In genomic region chr1:237124856-237125462, GRCh38 we compare ENCODE assay signal across 7 cellular contexts.
DNase-seq lines count a peak whose midpoint lies in the region; TF ChIP-seq lines count a peak whose summit lies in the region.

No MANE protein-coding gene starts in this region.

- H3K27ac ChIP-seq in VCaP (no peak overlapping the region), mesendoderm (ENCODE audit: low read depth, low read length) (no peak overlapping the region), tibial nerve (no peak overlapping the region)

- no CpG with 5 or more reads among the region's 10 CpGs for WGBS in mesendoderm (ENCODE audit: extremely low coverage, insufficient coverage, low lambda C conversion rate)
- WGBS in tibial nerve, 2 donors, result 79% methylated on average over 10 of the region's 10 CpGs

- no peak overlapping the region for H2BK5ac ChIP-seq in mesendoderm (ENCODE audit: low read length)

- no peak overlapping the region for H3K18ac ChIP-seq in mesendoderm (ENCODE audit: low read length)

- TF ChIP-seq CTCF in GM12865 (IDR thresholded peaks at IDR 0.05; ENCODE audit: insufficient read depth, low read depth, low read length, missing control alignments), result peak; percentile 44
- TF ChIP-seq CTCF in VCaP (conservative IDR thresholded peaks at IDR 0.05), result peak; percentile 79
- TF ChIP-seq CTCF in tibial nerve (IDR thresholded peaks at IDR 0.05), result peak in 1 of 5 experiments; percentile 24

- no peak overlapping the region for H2BK120ac ChIP-seq in mesendoderm (ENCODE audit: low read depth, low read length)

- H3K23ac ChIP-seq in mesendoderm (ENCODE audit: low read length), result no peak overlapping the region

- H3K79me2 ChIP-seq in mesendoderm (ENCODE audit: control insufficient read depth, insufficient read depth, low read length), result peaks cover 2% of the 10 kb centered on the region

- H3K36me3 ChIP-seq in mesendoderm (ENCODE audit: control insufficient read depth, insufficient read depth, low read length), result no peaks in the 10 kb centered on the region
- no peaks in the 10 kb centered on the region for H3K36me3 ChIP-seq in tibial nerve

- TF ChIP-seq POLR2A in tibial nerve (IDR thresholded peaks at IDR 0.05), result no peak

- H3K56ac ChIP-seq in mesendoderm (ENCODE audit: low read length), result no peak overlapping the region

- no peak overlapping the region for H2BK15ac ChIP-seq in mesendoderm (replicated peaks; ENCODE audit: low read depth)

- no peak overlapping the region for H3K4me3 ChIP-seq in GM12865 (ENCODE audit: low read depth, low read length)
- H3K4me3 ChIP-seq in mesendoderm (ENCODE audit: low read length), result no peak overlapping the region
- H3K4me3 ChIP-seq in tibial nerve, result no peak overlapping the region

- peak; percentile 49 for TF ChIP-seq RAD21 in Ishikawa (IDR thresholded peaks at IDR 0.05; ENCODE audit: low read depth)

- no peak overlapping the region for H2AK5ac ChIP-seq in mesendoderm (ENCODE audit: low read length)

- H3K27me3 ChIP-seq in mesendoderm (ENCODE audit: insufficient read depth, low read length, poor library complexity) (no peaks in the 10 kb centered on the region), tibial nerve (no peaks in the 10 kb centered on the region)

- H3K4ac ChIP-seq in mesendoderm (ENCODE audit: low read depth, low read length), result no peak overlapping the region

- no peak overlapping the region for H4K5ac ChIP-seq in mesendoderm (ENCODE audit: low read length)

- H3K4me2 ChIP-seq in mesendoderm (ENCODE audit: low read length), result no peak overlapping the region

- H3K9ac ChIP-seq in mesendoderm (ENCODE audit: low read length), result no peak overlapping the region

- peak; percentile 10 for DNase-seq in GM12865 (ENCODE audit: low read depth)
- DNase-seq in mesendoderm, result peak; percentile 66
- no peak for DNase-seq in Ammon's horn (ENCODE audit: low spot score)
- no peak for DNase-seq in tibial nerve (ENCODE audit: low spot score in 2 of 2)
- no peak for DNase-seq in activated naive CD4-positive, alpha-beta T cell treated with anti-CD3 and anti-CD28 coated beads, Interleukin-2, amount 50 U/mL, for 16 hours

- no peak overlapping the region for H4K8ac ChIP-seq in mesendoderm (ENCODE audit: low read depth, low read length)

- H3K4me1 ChIP-seq in mesendoderm (ENCODE audit: control insufficient read depth, low read depth, low read length) (no peaks in the 10 kb centered on the region), tibial nerve (no peaks in the 10 kb centered on the region)

- TF ChIP-seq EP300 in Ishikawa (IDR thresholded peaks at IDR 0.05; ENCODE audit: borderline replicate concordance) (no peak), tibial nerve (IDR thresholded peaks at IDR 0.05) (no peak)

- peaks cover 0 to 18% (median 0%) of the 10 kb centered on the region in 4 donors for H3K9me3 ChIP-seq in tibial nerve

- peaks cover 2% of the 10 kb centered on the region for H3K79me1 ChIP-seq in mesendoderm (ENCODE audit: low read length)

TF ChIP-seq in Ishikawa, 13 proteins besides CTCF, POLR2A, EP300 and RAD21:
- TF ChIP-seq FOXM1 (IDR thresholded peaks at IDR 0.05; ENCODE audit: borderline replicate concordance, low read depth), result no peak
- no peak for TF ChIP-seq TEAD4 (IDR thresholded peaks at IDR 0.05)
- TF ChIP-seq CREB1 (IDR thresholded peaks at IDR 0.05; ENCODE audit: low read depth), result no peak
- TF ChIP-seq, protein P1, sequence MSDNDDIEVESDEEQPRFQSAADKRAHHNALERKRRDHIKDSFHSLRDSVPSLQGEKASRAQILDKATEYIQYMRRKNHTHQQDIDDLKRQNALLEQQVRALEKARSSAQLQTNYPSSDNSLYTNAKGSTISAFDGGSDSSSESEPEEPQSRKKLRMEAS (IDR thresholded peaks at IDR 0.05), result no peak
- no peak for TF ChIP-seq USF1 (IDR thresholded peaks at IDR 0.05)
- TF ChIP-seq NFIC (IDR thresholded peaks at IDR 0.05), result no peak
- TF ChIP-seq, protein P2, sequence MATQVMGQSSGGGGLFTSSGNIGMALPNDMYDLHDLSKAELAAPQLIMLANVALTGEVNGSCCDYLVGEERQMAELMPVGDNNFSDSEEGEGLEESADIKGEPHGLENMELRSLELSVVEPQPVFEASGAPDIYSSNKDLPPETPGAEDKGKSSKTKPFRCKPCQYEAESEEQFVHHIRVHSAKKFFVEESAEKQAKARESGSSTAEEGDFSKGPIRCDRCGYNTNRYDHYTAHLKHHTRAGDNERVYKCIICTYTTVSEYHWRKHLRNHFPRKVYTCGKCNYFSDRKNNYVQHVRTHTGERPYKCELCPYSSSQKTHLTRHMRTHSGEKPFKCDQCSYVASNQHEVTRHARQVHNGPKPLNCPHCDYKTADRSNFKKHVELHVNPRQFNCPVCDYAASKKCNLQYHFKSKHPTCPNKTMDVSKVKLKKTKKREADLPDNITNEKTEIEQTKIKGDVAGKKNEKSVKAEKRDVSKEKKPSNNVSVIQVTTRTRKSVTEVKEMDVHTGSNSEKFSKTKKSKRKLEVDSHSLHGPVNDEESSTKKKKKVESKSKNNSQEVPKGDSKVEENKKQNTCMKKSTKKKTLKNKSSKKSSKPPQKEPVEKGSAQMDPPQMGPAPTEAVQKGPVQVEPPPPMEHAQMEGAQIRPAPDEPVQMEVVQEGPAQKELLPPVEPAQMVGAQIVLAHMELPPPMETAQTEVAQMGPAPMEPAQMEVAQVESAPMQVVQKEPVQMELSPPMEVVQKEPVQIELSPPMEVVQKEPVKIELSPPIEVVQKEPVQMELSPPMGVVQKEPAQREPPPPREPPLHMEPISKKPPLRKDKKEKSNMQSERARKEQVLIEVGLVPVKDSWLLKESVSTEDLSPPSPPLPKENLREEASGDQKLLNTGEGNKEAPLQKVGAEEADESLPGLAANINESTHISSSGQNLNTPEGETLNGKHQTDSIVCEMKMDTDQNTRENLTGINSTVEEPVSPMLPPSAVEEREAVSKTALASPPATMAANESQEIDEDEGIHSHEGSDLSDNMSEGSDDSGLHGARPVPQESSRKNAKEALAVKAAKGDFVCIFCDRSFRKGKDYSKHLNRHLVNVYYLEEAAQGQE (IDR thresholded peaks at IDR 0.05; ENCODE audit: low read depth), result no peak
- no peak for TF ChIP-seq TCF12 (IDR thresholded peaks at IDR 0.05; ENCODE audit: low read depth)
- no peak for TF ChIP-seq TAF1 (IDR thresholded peaks at IDR 0.05; ENCODE audit: low read depth)
- no peak for TF ChIP-seq YY1 (IDR thresholded peaks at IDR 0.05; ENCODE audit: low read depth)
- TF ChIP-seq EGR1 (IDR thresholded peaks at IDR 0.05), result no peak
- TF ChIP-seq ZBTB7A (IDR thresholded peaks at IDR 0.05; ENCODE audit: low read depth), result no peak
- no peak for TF ChIP-seq CEBPB (IDR thresholded peaks at IDR 0.05)

Comparison
In these comparisons a context has a peak if more than half of its experiments do, and no peak if none do; other contexts are left out.
1. DNase-seq: peak in GM12865 (single experiment) and mesendoderm (single experiment); none in Ammon's horn (single experiment), tibial nerve (0 of 2) and activated naive CD4-positive, alpha-beta T cell treated with anti-CD3 and anti-CD28 coated beads, Interleukin-2, amount 50 U/mL, for 16 hours (single experiment).